Comparison of ENCODE assay signal across 8 cellular contexts in genomic region chr3:66998075-66998898, GRCh38. TPM values are rescaled to one million over a fixed set of nuclear protein-coding genes. Genes with fewer than 3 reads are reported as not detected.
DNase-seq lines count a peak whose midpoint lies in the region; ATAC-seq and TF ChIP-seq lines count a peak whose summit lies in the region.

Gene KBTBD8, plus strand, starts transcription at chr3:66998307. Its CDS starts 49 bp downstream, at chr3:66998356.

- peak within 1 kb of the TSS; percentile 70 to 92 (median 86) for H3K4me3 ChIP-seq in BLaER1 treated with 17β-estradiol and CSF1 and Interleukin-3, amounts not matched to agents 10 nM and 100 nM
- peak within 1 kb of the TSS; percentile 94 for H3K4me3 ChIP-seq in colonic mucosa

- peaks cover 4 to 15% (median 10%) of the 10 kb centered on the region in 11 experiments; a peak in 21 of 22 replicates for H3K36me3 ChIP-seq in BLaER1 treated with 17β-estradiol and CSF1 and Interleukin-3, amounts not matched to agents 10 nM and 100 nM
- no peaks in the 10 kb centered on the region for H3K36me3 ChIP-seq in colonic mucosa

- peak within 1 kb of the TSS; percentile 79 to 95 (median 88) for H3K4me2 ChIP-seq in BLaER1 treated with 17β-estradiol and CSF1 and Interleukin-3, amounts not matched to agents 10 nM and 100 nM

- ATAC-seq in GM19328 (IDR thresholded peaks at IDR 0.05; ENCODE audit: unreplicated experiment): peak; percentile 89
- ATAC-seq in HG03469 (IDR thresholded peaks at IDR 0.05; ENCODE audit: unreplicated experiment): peak; percentile 85

- peaks cover 29% of the 10 kb centered on the region for H3K4me1 Mint-ChIP-seq in activated CD4-positive, alpha-beta T cell treated with anti-CD3 and anti-CD28 coated beads, Interleukin-2, amount 10 ng/mL, durations not matched to agents 24 days and 14 days

- intact Hi-C loops in activated CD4-positive, alpha-beta T cell treated with anti-CD3 and anti-CD28 coated beads, Interleukin-2, amount 10 ng/mL, durations not matched to agents 24 days and 14 days (cut with micrococcal nuclease): loop anchor here (1.0 to 10.0 kb wide), 5 partner anchors 26 to 777 kb away; partner anchors contain the start of genes LRIG1, SLC25A26 and SUCLG2
- intact Hi-C loops in colonic mucosa (cut with DNase I): no loop called here

- peaks cover 23 to 41% (median 29%) of the 10 kb centered on the region in 10 experiments for H3K4me1 ChIP-seq in BLaER1 treated with 17β-estradiol and CSF1 and Interleukin-3, amounts not matched to agents 10 nM and 100 nM
- no peaks in the 10 kb centered on the region for H3K4me1 ChIP-seq in colonic mucosa

- peak within 1 kb of the TSS; percentile 89 for H3K4me3 Mint-ChIP-seq in activated CD4-positive, alpha-beta T cell treated with anti-CD3 and anti-CD28 coated beads, Interleukin-2, amount 10 ng/mL, durations not matched to agents 24 days and 14 days

- no peaks in the 10 kb centered on the region for H3K9me3 ChIP-seq in BLaER1 treated with 17β-estradiol and CSF1 and Interleukin-3, amounts not matched to agents 10 nM and 100 nM (replicated peaks in 1 of 11)
- no peaks in the 10 kb centered on the region for H3K9me3 ChIP-seq in colonic mucosa

- H3K27ac ChIP-seq in BLaER1 treated with 17β-estradiol and CSF1 and Interleukin-3, amounts not matched to agents 10 nM and 100 nM: peak within 1 kb of the TSS in 10 of 11 experiments; percentile 58 to 86 (median 66); a peak in 20 of 22 replicates
- H3K27ac ChIP-seq in colonic mucosa: peak within 1 kb of the TSS; percentile 77

- no peaks in the 10 kb centered on the region for H3K27me3 ChIP-seq in BLaER1 treated with 17β-estradiol and CSF1 and Interleukin-3, amounts not matched to agents 10 nM and 100 nM
- H3K27me3 ChIP-seq in colonic mucosa: no peaks in the 10 kb centered on the region

- peak within 1 kb of the TSS; percentile 92 for H3K27ac Mint-ChIP-seq in activated CD4-positive, alpha-beta T cell treated with anti-CD3 and anti-CD28 coated beads, Interleukin-2, amount 10 ng/mL, durations not matched to agents 24 days and 14 days

- DNase-seq in NCI-H526 treated with DMSO at 0.1 percent for 48 hours (lab: John Stamatoyannopoulos, UW): peak; percentile 92
- peak; percentile 99 for DNase-seq in activated CD4-positive, alpha-beta T cell treated with anti-CD3 and anti-CD28 coated beads, Interleukin-2, amount 10 ng/mL, durations not matched to agents 24 days and 14 days
- peak; percentile 99 for DNase-seq in colonic mucosa
- DNase-seq in kidney tubule cell (ENCODE audit: low spot score): peak; percentile 99
- DNase-seq in stimulated activated CD4-positive, alpha-beta T cell treated with anti-CD3 and anti-CD28 coated beads, Interleukin-1b, Interleukin-23, amount 100 ng/mL, for 1 hour (ENCODE audit: low read depth in 2 of 2): peak; percentile 86 to 92

- H3K27me3 Mint-ChIP-seq in activated CD4-positive, alpha-beta T cell treated with anti-CD3 and anti-CD28 coated beads, Interleukin-2, amount 10 ng/mL, durations not matched to agents 24 days and 14 days: peaks cover 24% of the 10 kb centered on the region

- H4K20me1 ChIP-seq in BLaER1 treated with 17β-estradiol and CSF1 and Interleukin-3, amounts not matched to agents 10 nM and 100 nM: peaks cover 0 to 16% (median 0%) of the 10 kb centered on the region in 11 experiments; a peak in 2 of 22 replicates

- no peak for TF ChIP-seq CTCF in colonic mucosa (IDR thresholded peaks at IDR 0.05)

- H3K36me3 Mint-ChIP-seq in activated CD4-positive, alpha-beta T cell treated with anti-CD3 and anti-CD28 coated beads, Interleukin-2, amount 10 ng/mL, durations not matched to agents 24 days and 14 days (ENCODE audit: low read depth): peaks cover 16% of the 10 kb centered on the region

- H3K9me3 Mint-ChIP-seq in activated CD4-positive, alpha-beta T cell treated with anti-CD3 and anti-CD28 coated beads, Interleukin-2, amount 10 ng/mL, durations not matched to agents 24 days and 14 days: peaks cover 3% of the 10 kb centered on the region

- peak within 1 kb of the TSS; percentile 71 to 87 (median 83) for H3K9ac ChIP-seq in BLaER1 treated with 17β-estradiol and CSF1 and Interleukin-3, amounts not matched to agents 10 nM and 100 nM
- peak within 1 kb of the TSS; percentile 71 to 73 for H3K9ac ChIP-seq in colonic mucosa (ENCODE audit: low read depth in 2 of 2, low read length in 2 of 2)

RNA-seq across cellular contexts. Expression of gene KBTBD8, which starts in this region (rescaled TPM):
- 16.8 and 17.0 TPM in 2 replicates for total RNA-seq in activated CD4-positive, alpha-beta T cell treated with anti-CD3 and anti-CD28 coated beads, Interleukin-2, amount 10 ng/mL, durations not matched to agents 24 days and 14 days
- 1 to 10 TPM; 4.6 to 5.0 TPM for total RNA-seq in colonic mucosa

Comparison
In these comparisons a context has a peak if more than half of its experiments do, and no peak if none do; other contexts are left out.
1. Peak in every context shown above with its lines: DNase-seq, ATAC-seq, H3K4me3 ChIP-seq and H3K27ac ChIP-seq.